8 cellular contexts compared by ENCODE assay signal in genomic region chr6:169722362-169723199, GRCh38. TPM values are rescaled to one million over a fixed set of nuclear protein-coding genes. Genes with fewer than 3 reads are reported as not detected.
DNase-seq lines count a peak whose midpoint lies in the region; ATAC-seq, FAIRE-seq and TF ChIP-seq lines count a peak whose summit lies in the region.

No MANE protein-coding gene starts in this region.

- peaks cover 52% of the 10 kb centered on the region for H3K4me1 ChIP-seq in CD4-positive, alpha-beta memory T cell (ENCODE audit: insufficient read depth, low read length)
- peaks cover 58% of the 10 kb centered on the region for H3K4me1 ChIP-seq in HepG2 (ENCODE audit: insufficient read depth, low read length)

- no peaks in the 10 kb centered on the region for H3K27me3 Mint-ChIP-seq in CD4-positive, alpha-beta memory T cell

- FAIRE-seq in HepG2 (lab: Jason Lieb, UNC), result no peak

- no peaks in the 10 kb centered on the region for H3K27me3 ChIP-seq in CD4-positive, alpha-beta memory T cell (ENCODE audit: insufficient read depth, low read length)
- no peaks in the 10 kb centered on the region for H3K27me3 ChIP-seq in WERI-Rb-1 (ENCODE audit: insufficient read depth, low read depth, severe bottlenecking)
- no peaks in the 10 kb centered on the region; a peak in 1 of 5 replicates for H3K27me3 ChIP-seq in HepG2 (ENCODE audit: control insufficient read depth in 1 of 2, insufficient read depth in 2 of 2, low read length in 2 of 2)

- DNase-seq in CD4-positive, alpha-beta memory T cell, result peak in 2 of 5 donors; percentile 54 to 67
- DNase-seq in LHCN-M2 (ENCODE audit: low read depth), result peak; percentile 45
- DNase-seq in WERI-Rb-1, result no peak
- peak; percentile 34 to 83 for DNase-seq in dermis microvascular lymphatic vessel endothelial cell (ENCODE audit: low read depth in 2 of 2)
- DNase-seq in HepG2 (ENCODE audit: low spot score), result peak; percentile 81
- DNase-seq in stimulated activated CD8-positive, alpha-beta memory T cell treated with anti-CD3 and anti-CD28 coated beads, Interleukin-12 subunit alpha, Interleukin-12 subunit beta, amount 100 ng/mL, for 4 hours (ENCODE audit: low read depth), result peak; percentile 4

- BruUV-seq in HepG2 (replicated peaks; lab: Mats Ljungman, UMichigan), result TSS peak; percentile 51

- H3K79me2 ChIP-seq in HepG2 (ENCODE audit: insufficient read depth, low read length), result peaks cover 57% of the 10 kb centered on the region

- H3K4me3 ChIP-seq in CD4-positive, alpha-beta memory T cell (ENCODE audit: low read length in 2 of 2), result peak overlapping the region; percentile 76 to 90
- peak overlapping the region; percentile 92 for H3K4me3 ChIP-seq in WERI-Rb-1 (ENCODE audit: low read depth, low read length)
- H3K4me3 ChIP-seq in HepG2 (replicated peaks in 1 of 3; ENCODE audit: insufficient read depth in 1 of 3, low read depth in 2 of 3, low read length in 3 of 3), result peak overlapping the region; percentile 82 to 93 (median 90)

- in situ Hi-C loops in HepG2 (cut with HindIII; ENCODE audit: extremely low pct_ligation_motif_present, low pct_unique_long_range_greater_than_20kb), result no loop called here

- ATAC-seq in GM19455 (IDR thresholded peaks at IDR 0.05; ENCODE audit: unreplicated experiment) (peak; percentile 8), HepG2 (peak; percentile 32), HG03196 (IDR thresholded peaks at IDR 0.05; ENCODE audit: unreplicated experiment) (no peak)

- TF ChIP-seq CTCF in WERI-Rb-1 (IDR thresholded peaks at IDR 0.05; ENCODE audit: low read depth, low read length) (no peak), HepG2 (CRISPR knock-in tag; IDR thresholded peaks at IDR 0.05) (no peak)

- peak in 1 of 2 experiments; percentile 60; a peak in 2 of 4 replicates for TF ChIP-seq POLR2A in HepG2 (IDR thresholded peaks at IDR 0.05; ENCODE audit: insufficient read depth in 1 of 2, low read depth in 2 of 2, low read length in 2 of 2)

- H3K36me3 ChIP-seq in CD4-positive, alpha-beta memory T cell (ENCODE audit: insufficient read depth, low read length), result no peaks in the 10 kb centered on the region
- H3K36me3 ChIP-seq in WERI-Rb-1 (peaks cover 21% of the 10 kb centered on the region), HepG2 (replicated peaks in 1 of 2; ENCODE audit: control insufficient read depth in 1 of 2, insufficient read depth in 2 of 2, low read length in 2 of 2) (peaks cover 2 to 15% of the 10 kb centered on the region in 2 experiments; a peak in 4 of 5 replicates)

- intact Hi-C loops in CD4-positive, alpha-beta memory T cell (cut with micrococcal nuclease), result loop anchor here (1.0 kb wide), 3 partner anchors 20 to 832 kb away; partner anchors contain the start of genes C6orf120, DYNLT2, ERMARD and TBP
- intact Hi-C loops in HepG2 (cut with micrococcal nuclease; ENCODE audit: unreplicated experiment), result no loop called here

- CTCF ChIA-PET in CD4-positive, alpha-beta memory T cell (lab: Charles Lee; ENCODE audit: partially characterized antibody), result interaction anchor here (0.8 to 2.7 kb wide), 7 partner anchors 12 to 819 kb away, joined by 3 to 15 read pairs (median 3); partner anchors contain the start of genes C6orf120, DYNLT2, ERMARD and WDR27
- CTCF ChIA-PET in HepG2 (lab: Yijun Ruan, JAX; ENCODE audit: low intra/inter-chr PET ratio, low total read pairs), result no interaction called here

- TF ChIP-seq RAD21 in HepG2 (CRISPR knock-in tag; IDR thresholded peaks at IDR 0.05), result no peak

- POLR2A ChIA-PET in CD4-positive, alpha-beta memory T cell (lab: Charles Lee; ENCODE audit: partially characterized antibody), result interaction anchor here (0.9 to 18.2 kb wide), 8 partner anchors 8 to 831 kb away, joined by 3 to 279 read pairs (median 17); partner anchors contain the start of genes C6orf120, DYNLT2, ERMARD and PSMB1
- POLR2A ChIA-PET in HepG2 (lab: Yijun Ruan, JAX), result interaction anchor here (1.0 to 5.7 kb wide), 9 partner anchors 7 to 831 kb away, joined by 3 to 81 read pairs (median 5); partner anchors contain the start of genes C6orf120, DYNLT2, ERMARD and TBP

- peaks cover 28 to 55% (median 41%) of the 10 kb centered on the region in 4 donors for H3K4me1 Mint-ChIP-seq in CD4-positive, alpha-beta memory T cell

- 0% methylated on average over 22 of the region's 22 CpGs for WGBS in HepG2 (ENCODE audit: low lambda C conversion rate)

- H3K9ac ChIP-seq in HepG2 (ENCODE audit: insufficient read depth, low read depth, low read length), result peak overlapping the region; percentile 86

- H3K9me3 Mint-ChIP-seq in CD4-positive, alpha-beta memory T cell, result no peaks in the 10 kb centered on the region

- peak overlapping the region; percentile 93 to 99 (median 96) for H3K27ac Mint-ChIP-seq in CD4-positive, alpha-beta memory T cell

- H2AFZ ChIP-seq in HepG2 (ENCODE audit: low read length), result no peak overlapping the region

- peak overlapping the region; percentile 89 to 100 (median 96) for H3K4me3 Mint-ChIP-seq in CD4-positive, alpha-beta memory T cell

- H3K4me2 ChIP-seq in HepG2 (ENCODE audit: low read depth, low read length), result peak overlapping the region; percentile 94

- H3K9me3 ChIP-seq in CD4-positive, alpha-beta memory T cell (ENCODE audit: control insufficient read depth in 1 of 2, low read length in 2 of 2), result no peaks in the 10 kb centered on the region
- H3K9me3 ChIP-seq in WERI-Rb-1 (ENCODE audit: severe bottlenecking) (no peaks in the 10 kb centered on the region), HepG2 (ENCODE audit: low read length) (no peaks in the 10 kb centered on the region)

- H4K20me1 ChIP-seq in HepG2 (ENCODE audit: insufficient read depth, low read length), result peaks cover 45% of the 10 kb centered on the region

- H3K27ac ChIP-seq in CD4-positive, alpha-beta memory T cell (ENCODE audit: low read depth, low read length), result peak overlapping the region; percentile 85
- H3K27ac ChIP-seq in WERI-Rb-1, result no peak overlapping the region
- H3K27ac ChIP-seq in HepG2 (ENCODE audit: extremely low read length, insufficient read depth, low read length), result peak overlapping the region; percentile 72

- peaks cover 0 to 15% of the 10 kb centered on the region in 2 donors for H3K36me3 Mint-ChIP-seq in CD4-positive, alpha-beta memory T cell

- TF ChIP-seq EP300 in HepG2 (IDR thresholded peaks at IDR 0.05; ENCODE audit: low read depth in 2 of 2, low read length in 2 of 2), result no peak
- no peak for TF ChIP-seq EP300 in HepG2 (CRISPR knock-in tag; IDR thresholded peaks at IDR 0.05; ENCODE audit: borderline replicate concordance)

RNA-seq across cellular contexts. Expression of gene PHF10, which starts 1.7 kb away (rescaled TPM):
- 100 to 1,000 TPM; 106 to 108 TPM for total RNA-seq in CD4-positive, alpha-beta memory T cell
- polyA plus RNA-seq in CD4-positive, alpha-beta memory T cell, result 10 to 100 TPM; 17.5 to 24.0 TPM
- 13.4 and 19.3 TPM in 2 replicates for total RNA-seq in LHCN-M2 (2014; rRNA removed)
- polyA plus RNA-seq in LHCN-M2 (2012), result 17.0 TPM
- 17.5 and 23.8 TPM in 2 replicates for total RNA-seq in dermis microvascular lymphatic vessel endothelial cell
- total RNA-seq in HepG2 (2016; rRNA removed; fragmentation: Illumina TruSeq; extraction: Trizol), result 42.1 and 58.5 TPM in 2 replicates
- 38.4 and 41.0 TPM in 2 replicates for total RNA-seq in HepG2 (2016; cell fraction: cytosol; rRNA removed; fragmentation: Illumina TruSeq; extraction: Trizol; ENCODE audit: low read depth)
- 39.7 and 57.3 TPM in 2 replicates for total RNA-seq in HepG2 (2016; cell fraction: insoluble cytoplasmic fraction; rRNA removed; fragmentation: Illumina TruSeq; extraction: Trizol)
- 63.2 and 66.3 TPM in 2 replicates for total RNA-seq in HepG2 (2016; cell fraction: membrane; rRNA removed; fragmentation: Illumina TruSeq; extraction: Trizol)
- 70.6 and 78.5 TPM in 2 replicates for total RNA-seq in HepG2 (2016; cell fraction: nucleus; rRNA removed; fragmentation: Illumina TruSeq; extraction: Trizol)
- 84.1 and 88.0 TPM in 2 replicates for polyA plus RNA-seq in HepG2 (2011; rRNA removed)
- 28.9 and 50.3 TPM in 2 replicates for polyA plus RNA-seq in HepG2 (2011; cell fraction: cytosol; rRNA removed)
- 115 and 149 TPM in 2 replicates for polyA plus RNA-seq in HepG2 (2011; cell fraction: nucleus; rRNA removed)
- polyA plus RNA-seq in HepG2 (2012), result 126 and 147 TPM in 2 replicates
- polyA plus RNA-seq in HepG2 (2016; cell fraction: cytosol; fragmentation: Illumina TruSeq; extraction: Trizol; ENCODE audit: low read depth), result 27.2 and 31.3 TPM in 2 replicates
- polyA plus RNA-seq in HepG2 (2016; cell fraction: insoluble cytoplasmic fraction; fragmentation: Illumina TruSeq; extraction: Trizol; ENCODE audit: low read depth), result 105 and 115 TPM in 2 replicates
- 54.1 and 57.5 TPM in 2 replicates for polyA plus RNA-seq in HepG2 (2016; cell fraction: membrane; fragmentation: Illumina TruSeq; extraction: Trizol; ENCODE audit: low read depth)
- 176 and 187 TPM in 2 replicates for polyA plus RNA-seq in HepG2 (2016; cell fraction: nucleus; fragmentation: Illumina TruSeq; extraction: Trizol; ENCODE audit: insufficient read depth, low read depth)
- 13.6 and 19.1 TPM in 2 replicates for polyA minus RNA-seq in HepG2 (2011; rRNA and poly(A)+ RNA removed; ENCODE audit: low replicate concordance)
- polyA minus RNA-seq in HepG2 (2011; cell fraction: cytosol; rRNA and poly(A)+ RNA removed), result 38.1 and 47.9 TPM in 2 replicates
- 131 and 155 TPM in 2 replicates for polyA minus RNA-seq in HepG2 (2011; cell fraction: nucleus; rRNA and poly(A)+ RNA removed)

RNA-seq across cellular contexts. Expression of gene C6orf120, which starts 20.7 kb away (rescaled TPM):
- 10 to 100 TPM; 32.9 to 35.9 TPM for total RNA-seq in CD4-positive, alpha-beta memory T cell
- polyA plus RNA-seq in CD4-positive, alpha-beta memory T cell, result 10 to 100 TPM in 1 of 2 donors, 1 to 10 TPM in 1; 8.3 to 11.0 TPM
- 61.0 and 66.6 TPM in 2 replicates for total RNA-seq in LHCN-M2 (2014; rRNA removed)
- polyA plus RNA-seq in LHCN-M2 (2012), result 17.2 TPM
- total RNA-seq in dermis microvascular lymphatic vessel endothelial cell, result 18.9 and 24.4 TPM in 2 replicates
- 24.9 and 29.9 TPM in 2 replicates for total RNA-seq in HepG2 (2016; rRNA removed; fragmentation: Illumina TruSeq; extraction: Trizol)
- total RNA-seq in HepG2 (2016; cell fraction: cytosol; rRNA removed; fragmentation: Illumina TruSeq; extraction: Trizol; ENCODE audit: low read depth), result 8.5 and 9.9 TPM in 2 replicates
- 23.9 and 28.1 TPM in 2 replicates for total RNA-seq in HepG2 (2016; cell fraction: insoluble cytoplasmic fraction; rRNA removed; fragmentation: Illumina TruSeq; extraction: Trizol)
- 29.1 and 33.5 TPM in 2 replicates for total RNA-seq in HepG2 (2016; cell fraction: membrane; rRNA removed; fragmentation: Illumina TruSeq; extraction: Trizol)
- 29.1 and 31.2 TPM in 2 replicates for total RNA-seq in HepG2 (2016; cell fraction: nucleus; rRNA removed; fragmentation: Illumina TruSeq; extraction: Trizol)
- polyA plus RNA-seq in HepG2 (2011; rRNA removed), result 21.4 and 21.7 TPM in 2 replicates
- 15.0 and 17.3 TPM in 2 replicates for polyA plus RNA-seq in HepG2 (2011; cell fraction: cytosol; rRNA removed)
- 8.2 and 9.1 TPM in 2 replicates for polyA plus RNA-seq in HepG2 (2011; cell fraction: nucleus; rRNA removed)
- polyA plus RNA-seq in HepG2 (2012), result 31.3 and 32.1 TPM in 2 replicates
- 11.4 and 15.3 TPM in 2 replicates for polyA plus RNA-seq in HepG2 (2016; cell fraction: cytosol; fragmentation: Illumina TruSeq; extraction: Trizol; ENCODE audit: low read depth)
- 31.7 and 32.1 TPM in 2 replicates for polyA plus RNA-seq in HepG2 (2016; cell fraction: insoluble cytoplasmic fraction; fragmentation: Illumina TruSeq; extraction: Trizol; ENCODE audit: low read depth)
- 26.6 and 31.9 TPM in 2 replicates for polyA plus RNA-seq in HepG2 (2016; cell fraction: membrane; fragmentation: Illumina TruSeq; extraction: Trizol; ENCODE audit: low read depth)
- 37.2 and 42.7 TPM in 2 replicates for polyA plus RNA-seq in HepG2 (2016; cell fraction: nucleus; fragmentation: Illumina TruSeq; extraction: Trizol; ENCODE audit: insufficient read depth, low read depth)
- 3.5 and 28.2 TPM in 2 replicates for polyA minus RNA-seq in HepG2 (2011; rRNA and poly(A)+ RNA removed; ENCODE audit: low replicate concordance)
- polyA minus RNA-seq in HepG2 (2011; cell fraction: cytosol; rRNA and poly(A)+ RNA removed), result 22.5 and 22.8 TPM in 2 replicates
- polyA minus RNA-seq in HepG2 (2011; cell fraction: nucleus; rRNA and poly(A)+ RNA removed), result 18.4 and 18.8 TPM in 2 replicates

RNA-seq across cellular contexts. Expression of gene WDR27, which starts 20.8 kb away (rescaled TPM):
- total RNA-seq in CD4-positive, alpha-beta memory T cell, result 10 to 100 TPM; 73.0 to 82.8 TPM
- 1 to 10 TPM; 5.9 to 6.7 TPM for polyA plus RNA-seq in CD4-positive, alpha-beta memory T cell
- 17.9 and 25.1 TPM in 2 replicates for total RNA-seq in LHCN-M2 (2014; rRNA removed)
- polyA plus RNA-seq in LHCN-M2 (2012), result 7.9 TPM
- 12.5 and 24.5 TPM in 2 replicates for total RNA-seq in dermis microvascular lymphatic vessel endothelial cell
- total RNA-seq in HepG2 (2016; rRNA removed; fragmentation: Illumina TruSeq; extraction: Trizol), result 10.0 and 34.1 TPM in 2 replicates
- total RNA-seq in HepG2 (2016; cell fraction: cytosol; rRNA removed; fragmentation: Illumina TruSeq; extraction: Trizol; ENCODE audit: low read depth), result 45.3 and 45.5 TPM in 2 replicates
- 9.2 and 32.8 TPM in 2 replicates for total RNA-seq in HepG2 (2016; cell fraction: insoluble cytoplasmic fraction; rRNA removed; fragmentation: Illumina TruSeq; extraction: Trizol)
- total RNA-seq in HepG2 (2016; cell fraction: membrane; rRNA removed; fragmentation: Illumina TruSeq; extraction: Trizol), result 22.5 and 24.3 TPM in 2 replicates
- 87.3 and 93.1 TPM in 2 replicates for total RNA-seq in HepG2 (2016; cell fraction: nucleus; rRNA removed; fragmentation: Illumina TruSeq; extraction: Trizol)
- polyA plus RNA-seq in HepG2 (2011; rRNA removed), result 80.3 and 95.6 TPM in 2 replicates
- 17.7 and 20.8 TPM in 2 replicates for polyA plus RNA-seq in HepG2 (2011; cell fraction: cytosol; rRNA removed)
- polyA plus RNA-seq in HepG2 (2011; cell fraction: nucleus; rRNA removed), result 789 and 902 TPM in 2 replicates
- 44.5 and 48.4 TPM in 2 replicates for polyA plus RNA-seq in HepG2 (2012)
- polyA plus RNA-seq in HepG2 (2016; cell fraction: cytosol; fragmentation: Illumina TruSeq; extraction: Trizol; ENCODE audit: low read depth), result 0.87 and 1.0 TPM in 2 replicates
- polyA plus RNA-seq in HepG2 (2016; cell fraction: insoluble cytoplasmic fraction; fragmentation: Illumina TruSeq; extraction: Trizol; ENCODE audit: low read depth), result 5.7 and 6.2 TPM in 2 replicates
- polyA plus RNA-seq in HepG2 (2016; cell fraction: membrane; fragmentation: Illumina TruSeq; extraction: Trizol; ENCODE audit: low read depth), result 2.3 TPM in 2 replicates
- polyA plus RNA-seq in HepG2 (2016; cell fraction: nucleus; fragmentation: Illumina TruSeq; extraction: Trizol; ENCODE audit: insufficient read depth, low read depth), result 145 and 151 TPM in 2 replicates
- polyA minus RNA-seq in HepG2 (2011; rRNA and poly(A)+ RNA removed; ENCODE audit: low replicate concordance), result 26.5 and 83.9 TPM in 2 replicates
- 13.1 and 17.6 TPM in 2 replicates for polyA minus RNA-seq in HepG2 (2011; cell fraction: cytosol; rRNA and poly(A)+ RNA removed)
- 330 and 337 TPM in 2 replicates for polyA minus RNA-seq in HepG2 (2011; cell fraction: nucleus; rRNA and poly(A)+ RNA removed)

RNA-seq across cellular contexts. Expression of gene DYNLT2, which starts 28.8 kb away (rescaled TPM):
- 1 to 10 TPM; 4.6 to 6.9 TPM for total RNA-seq in CD4-positive, alpha-beta memory T cell
- 1 to 10 TPM in 1 of 2 donors, under 1 TPM in 1; 0.56 to 1.5 TPM for polyA plus RNA-seq in CD4-positive, alpha-beta memory T cell
- total RNA-seq in LHCN-M2 (2014; rRNA removed) (0.77 and 1.9 TPM in 2 replicates), dermis microvascular lymphatic vessel endothelial cell (0.51 and 0.76 TPM in 2 replicates), HepG2 (2016; rRNA removed; fragmentation: Illumina TruSeq; extraction: Trizol) (3.1 and 4.3 TPM in 2 replicates)
- polyA plus RNA-seq in LHCN-M2 (2012), result 0.45 TPM
- total RNA-seq in HepG2 (2016; cell fraction: cytosol; rRNA removed; fragmentation: Illumina TruSeq; extraction: Trizol; ENCODE audit: low read depth), result 1.7 and 1.9 TPM in 2 replicates
- 3.0 and 4.1 TPM in 2 replicates for total RNA-seq in HepG2 (2016; cell fraction: insoluble cytoplasmic fraction; rRNA removed; fragmentation: Illumina TruSeq; extraction: Trizol)
- total RNA-seq in HepG2 (2016; cell fraction: membrane; rRNA removed; fragmentation: Illumina TruSeq; extraction: Trizol), result 4.9 and 5.8 TPM in 2 replicates
- 6.6 and 7.6 TPM in 2 replicates for total RNA-seq in HepG2 (2016; cell fraction: nucleus; rRNA removed; fragmentation: Illumina TruSeq; extraction: Trizol)
- 1.7 and 2.1 TPM in 2 replicates for polyA plus RNA-seq in HepG2 (2011; rRNA removed)
- polyA plus RNA-seq in HepG2 (2011; cell fraction: cytosol; rRNA removed), result 1.1 TPM in 2 replicates
- polyA plus RNA-seq in HepG2 (2011; cell fraction: nucleus; rRNA removed), result 2.6 and 3.0 TPM in 2 replicates
- 6.2 and 8.3 TPM in 2 replicates for polyA plus RNA-seq in HepG2 (2012)
- 1.8 and 2.2 TPM in 2 replicates for polyA plus RNA-seq in HepG2 (2016; cell fraction: cytosol; fragmentation: Illumina TruSeq; extraction: Trizol; ENCODE audit: low read depth)
- 3.8 and 4.0 TPM in 2 replicates for polyA plus RNA-seq in HepG2 (2016; cell fraction: insoluble cytoplasmic fraction; fragmentation: Illumina TruSeq; extraction: Trizol; ENCODE audit: low read depth)
- polyA plus RNA-seq in HepG2 (2016; cell fraction: membrane; fragmentation: Illumina TruSeq; extraction: Trizol; ENCODE audit: low read depth), result 5.3 and 5.7 TPM in 2 replicates
- polyA plus RNA-seq in HepG2 (2016; cell fraction: nucleus; fragmentation: Illumina TruSeq; extraction: Trizol; ENCODE audit: insufficient read depth, low read depth), result 10.1 and 11.1 TPM in 2 replicates
- polyA minus RNA-seq in HepG2 (2011; rRNA and poly(A)+ RNA removed; ENCODE audit: low replicate concordance), result 0.30 and 0.36 TPM in 2 replicates
- polyA minus RNA-seq in HepG2 (2011; cell fraction: cytosol; rRNA and poly(A)+ RNA removed), result 0.30 and 1.1 TPM in 2 replicates
- polyA minus RNA-seq in HepG2 (2011; cell fraction: nucleus; rRNA and poly(A)+ RNA removed), result 5.0 and 5.8 TPM in 2 replicates

RNA-seq across cellular contexts. Expression of gene ERMARD, which starts 28.8 kb away (rescaled TPM):
- total RNA-seq in CD4-positive, alpha-beta memory T cell, result 10 to 100 TPM; 33.4 to 41.4 TPM
- 10 to 100 TPM; 11.0 to 11.9 TPM for polyA plus RNA-seq in CD4-positive, alpha-beta memory T cell
- total RNA-seq in LHCN-M2 (2014; rRNA removed) (15.2 and 27.6 TPM in 2 replicates), dermis microvascular lymphatic vessel endothelial cell (14.0 and 16.1 TPM in 2 replicates), HepG2 (2016; rRNA removed; fragmentation: Illumina TruSeq; extraction: Trizol) (8.4 and 10.7 TPM in 2 replicates)
- polyA plus RNA-seq in LHCN-M2 (2012), result 15.3 TPM
- total RNA-seq in HepG2 (2016; cell fraction: cytosol; rRNA removed; fragmentation: Illumina TruSeq; extraction: Trizol; ENCODE audit: low read depth), result 5.5 and 7.1 TPM in 2 replicates
- 7.1 and 13.2 TPM in 2 replicates for total RNA-seq in HepG2 (2016; cell fraction: insoluble cytoplasmic fraction; rRNA removed; fragmentation: Illumina TruSeq; extraction: Trizol)
- 7.3 and 7.5 TPM in 2 replicates for total RNA-seq in HepG2 (2016; cell fraction: membrane; rRNA removed; fragmentation: Illumina TruSeq; extraction: Trizol)
- total RNA-seq in HepG2 (2016; cell fraction: nucleus; rRNA removed; fragmentation: Illumina TruSeq; extraction: Trizol), result 16.6 and 17.0 TPM in 2 replicates
- polyA plus RNA-seq in HepG2 (2011; rRNA removed), result 8.8 and 11.6 TPM in 2 replicates
- polyA plus RNA-seq in HepG2 (2011; cell fraction: cytosol; rRNA removed), result 6.1 and 7.4 TPM in 2 replicates
- 35.0 and 45.3 TPM in 2 replicates for polyA plus RNA-seq in HepG2 (2011; cell fraction: nucleus; rRNA removed)
- polyA plus RNA-seq in HepG2 (2012), result 7.7 and 8.9 TPM in 2 replicates
- polyA plus RNA-seq in HepG2 (2016; cell fraction: cytosol; fragmentation: Illumina TruSeq; extraction: Trizol; ENCODE audit: low read depth), result 1.9 and 2.2 TPM in 2 replicates
- 4.8 and 5.9 TPM in 2 replicates for polyA plus RNA-seq in HepG2 (2016; cell fraction: insoluble cytoplasmic fraction; fragmentation: Illumina TruSeq; extraction: Trizol; ENCODE audit: low read depth)
- 2.4 and 3.3 TPM in 2 replicates for polyA plus RNA-seq in HepG2 (2016; cell fraction: membrane; fragmentation: Illumina TruSeq; extraction: Trizol; ENCODE audit: low read depth)
- 28.4 and 29.0 TPM in 2 replicates for polyA plus RNA-seq in HepG2 (2016; cell fraction: nucleus; fragmentation: Illumina TruSeq; extraction: Trizol; ENCODE audit: insufficient read depth, low read depth)
- 6.3 TPM in 2 replicates for polyA minus RNA-seq in HepG2 (2011; rRNA and poly(A)+ RNA removed; ENCODE audit: low replicate concordance)
- 2.4 and 4.4 TPM in 2 replicates for polyA minus RNA-seq in HepG2 (2011; cell fraction: cytosol; rRNA and poly(A)+ RNA removed)
- polyA minus RNA-seq in HepG2 (2011; cell fraction: nucleus; rRNA and poly(A)+ RNA removed), result 10.9 and 14.3 TPM in 2 replicates
